In the genomic region with DNA sequence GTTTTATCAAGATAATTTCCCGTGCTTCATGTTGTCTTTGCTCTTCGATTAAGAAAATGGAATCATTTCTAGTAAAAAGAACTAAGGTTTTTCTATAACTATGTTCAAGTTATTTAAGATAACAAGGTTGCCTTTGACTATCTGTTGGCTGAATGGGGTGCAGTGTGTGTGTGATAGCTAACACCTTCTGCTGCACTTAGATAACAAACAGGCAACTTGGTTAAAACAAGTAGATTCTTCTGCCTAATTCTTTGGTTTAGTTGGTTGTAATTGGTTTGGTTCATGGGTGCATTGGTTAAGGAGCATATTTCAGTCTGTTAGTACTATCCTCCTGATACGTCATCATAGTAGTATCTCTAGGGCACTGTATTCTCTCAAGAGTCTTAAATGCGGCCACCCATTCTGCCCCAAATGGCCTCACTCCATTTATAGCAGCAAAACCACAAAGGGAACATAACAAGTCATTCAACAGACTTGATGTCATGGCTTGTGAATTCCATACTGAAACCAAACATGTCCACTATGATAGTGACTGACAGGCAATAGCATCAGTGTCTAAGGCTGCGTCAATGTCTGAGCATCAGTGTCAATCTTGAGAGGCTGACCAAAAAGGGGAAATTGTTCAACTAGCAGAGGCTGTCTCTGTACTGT, we compare ENCODE assay signal across 21 cellular contexts. TPM values are rescaled to one million over a fixed set of nuclear protein-coding genes. Genes with fewer than 3 reads are reported as not detected.
DNase-seq lines count a peak whose midpoint lies in the region; ATAC-seq and TF ChIP-seq lines count a peak whose summit lies in the region.
"Had no signal": no experiment of that assay in that cellular context is flagged by ENCODE, and none has a peak within 500 bp of the region (broad histone marks: within the 10 kb centered on the region; RNA-seq: fewer than 3 reads in every experiment).

No MANE protein-coding gene starts in this region.

- no peaks in the 10 kb centered on the region for H3K4me1 Mint-ChIP-seq in activated naive CD8-positive, alpha-beta T cell treated with anti-CD3 and anti-CD28 coated beads, Interleukin-2, amount 50 U/mL, for 24 hours
- H3K4me1 Mint-ChIP-seq in activated naive CD8-positive, alpha-beta T cell treated with anti-CD3 and anti-CD28 coated beads for 36 hours, result no peaks in the 10 kb centered on the region
- H3K4me1 Mint-ChIP-seq in chondrocyte (ENCODE audit: low read depth), result peaks cover 43% of the 10 kb centered on the region
- H3K4me1 Mint-ChIP-seq: activated CD4-positive, alpha-beta T cell treated with anti-CD3 and anti-CD28 coated beads, Interleukin-2, amount 10 ng/mL, durations not matched to agents 24 days and 14 days; neural crest cell had no signal

- peak overlapping the region; percentile 59 to 71 for H3K27ac ChIP-seq in thoracic aorta
- H3K27ac ChIP-seq: A549, body of pancreas, foreskin keratinocyte had no signal

- no peak for DNase-seq in activated naive CD8-positive, alpha-beta T cell treated with anti-CD3 and anti-CD28 coated beads, Interleukin-2, amount 50 U/mL, for 24 hours
- DNase-seq in activated naive CD8-positive, alpha-beta T cell treated with anti-CD3 and anti-CD28 coated beads for 36 hours, result no peak
- DNase-seq in OCI-M1 (lab: John Stamatoyannopoulos, UW) (peak; percentile 73), chondrocyte (ENCODE audit: low spot score) (no peak), thoracic aorta (ENCODE audit: low spot score) (no peak), NCI-H2029 treated with DMSO at 0.1 percent for 48 hours (lab: John Stamatoyannopoulos, UW) (no peak), NCI-H510A treated with DMSO at 0.1 percent for 48 hours (lab: John Stamatoyannopoulos, UW) (no peak), NCI-H146 (lab: John Stamatoyannopoulos, UW) (no peak)
- DNase-seq: activated CD4-positive, alpha-beta T cell treated with anti-CD3 and anti-CD28 coated beads, Interleukin-2, amount 10 ng/mL, durations not matched to agents 24 days and 14 days; activated naive CD4-positive, alpha-beta T cell; body of pancreas; foreskin keratinocyte; hippocampal formation; islet precursor cell; mammary epithelial cell; NCI-H1105 treated with DMSO at 0.1 percent for 48 hours; SW 1271; trophoblast cell had no signal

- H3K36me3 ChIP-seq in thoracic aorta, result no peaks in the 10 kb centered on the region

- H3K4me3 Mint-ChIP-seq in activated naive CD8-positive, alpha-beta T cell treated with anti-CD3 and anti-CD28 coated beads, Interleukin-2, amount 50 U/mL, for 24 hours, result no peak overlapping the region
- no peak overlapping the region for H3K4me3 Mint-ChIP-seq in activated naive CD8-positive, alpha-beta T cell treated with anti-CD3 and anti-CD28 coated beads for 36 hours
- H3K4me3 Mint-ChIP-seq in chondrocyte (ENCODE audit: unreplicated experiment), result no peak overlapping the region
- H3K4me3 Mint-ChIP-seq: activated CD4-positive, alpha-beta T cell treated with anti-CD3 and anti-CD28 coated beads, Interleukin-2, amount 10 ng/mL, durations not matched to agents 24 days and 14 days; dendritic cell treated with granulocyte-macrophage colony-stimulating factor and Interleukin-4, amounts not matched to agents 40 ng/mL and 50 ng/mL, for 4 days; neural crest cell had no signal

- no peaks in the 10 kb centered on the region for H3K27me3 ChIP-seq in thoracic aorta (replicated peaks; ENCODE audit: insufficient read depth)
- H3K27me3 ChIP-seq: body of pancreas, foreskin keratinocyte had no signal

- peak; percentile 33 for ATAC-seq in activated naive CD8-positive, alpha-beta T cell treated with anti-CD3 and anti-CD28 coated beads, Interleukin-2, amount 50 U/mL, for 24 hours
- no peak for ATAC-seq in thoracic aorta (ENCODE audit: insufficient number of reproducible peaks, low FRiP score, low read depth)
- ATAC-seq: A549, body of pancreas, foreskin keratinocyte had no signal

- no peaks in the 10 kb centered on the region for H3K36me3 Mint-ChIP-seq in activated naive CD8-positive, alpha-beta T cell treated with anti-CD3 and anti-CD28 coated beads, Interleukin-2, amount 50 U/mL, for 24 hours (ENCODE audit: low read depth)
- H3K36me3 Mint-ChIP-seq in activated naive CD8-positive, alpha-beta T cell treated with anti-CD3 and anti-CD28 coated beads for 36 hours, result no peaks in the 10 kb centered on the region
- peaks cover 2% of the 10 kb centered on the region for H3K36me3 Mint-ChIP-seq in chondrocyte (ENCODE audit: low read depth)

- no peaks in the 10 kb centered on the region for H3K9me3 ChIP-seq in thoracic aorta
- H3K9me3 ChIP-seq: A549, body of pancreas had no signal

- no peaks in the 10 kb centered on the region for H3K9me3 Mint-ChIP-seq in activated naive CD8-positive, alpha-beta T cell treated with anti-CD3 and anti-CD28 coated beads, Interleukin-2, amount 50 U/mL, for 24 hours
- H3K9me3 Mint-ChIP-seq in activated naive CD8-positive, alpha-beta T cell treated with anti-CD3 and anti-CD28 coated beads for 36 hours, result no peaks in the 10 kb centered on the region
- no peaks in the 10 kb centered on the region for H3K9me3 Mint-ChIP-seq in chondrocyte (ENCODE audit: low read depth)
- H3K9me3 Mint-ChIP-seq: activated CD4-positive, alpha-beta T cell treated with anti-CD3 and anti-CD28 coated beads, Interleukin-2, amount 10 ng/mL, durations not matched to agents 24 days and 14 days; neural crest cell had no signal

- no peaks in the 10 kb centered on the region for H3K27me3 Mint-ChIP-seq in activated naive CD8-positive, alpha-beta T cell treated with anti-CD3 and anti-CD28 coated beads, Interleukin-2, amount 50 U/mL, for 24 hours
- H3K27me3 Mint-ChIP-seq in activated naive CD8-positive, alpha-beta T cell treated with anti-CD3 and anti-CD28 coated beads for 36 hours, result no peaks in the 10 kb centered on the region
- no peaks in the 10 kb centered on the region for H3K27me3 Mint-ChIP-seq in chondrocyte (ENCODE audit: low read depth)
- H3K27me3 Mint-ChIP-seq: dendritic cell treated with granulocyte-macrophage colony-stimulating factor and Interleukin-4, amounts not matched to agents 40 ng/mL and 50 ng/mL, for 4 days had no signal

- TF ChIP-seq CTCF in chondrocyte (IDR thresholded peaks at IDR 0.05), result no peak
- no peak for TF ChIP-seq CTCF in thoracic aorta (IDR thresholded peaks at IDR 0.05)

- no peak overlapping the region for H3K4me3 ChIP-seq in thoracic aorta
- H3K4me3 ChIP-seq: A549, body of pancreas had no signal

- no peak overlapping the region for H3K27ac Mint-ChIP-seq in activated naive CD8-positive, alpha-beta T cell treated with anti-CD3 and anti-CD28 coated beads, Interleukin-2, amount 50 U/mL, for 24 hours
- no peak overlapping the region for H3K27ac Mint-ChIP-seq in activated naive CD8-positive, alpha-beta T cell treated with anti-CD3 and anti-CD28 coated beads for 36 hours
- peak overlapping the region; percentile 68 for H3K27ac Mint-ChIP-seq in chondrocyte (ENCODE audit: unreplicated experiment)
- H3K27ac Mint-ChIP-seq: activated CD4-positive, alpha-beta T cell treated with anti-CD3 and anti-CD28 coated beads, Interleukin-2, amount 10 ng/mL, durations not matched to agents 24 days and 14 days; dendritic cell treated with granulocyte-macrophage colony-stimulating factor and Interleukin-4, amounts not matched to agents 40 ng/mL and 50 ng/mL, for 4 days had no signal

- peaks cover 26 to 49% of the 10 kb centered on the region in 2 donors for H3K4me1 ChIP-seq in thoracic aorta (ENCODE audit: control insufficient read depth in 1 of 2, low read depth in 2 of 2)
- H3K4me1 ChIP-seq: A549, body of pancreas had no signal

RNA-seq across cellular contexts. Expression of a gene that starts 55.7 kb away (rescaled TPM):
- total RNA-seq in activated naive CD8-positive, alpha-beta T cell treated with anti-CD3 and anti-CD28 coated beads for 36 hours, result under 1 TPM; 0.06 to 0.14 TPM
- 32.4 to 145 TPM (median 141 TPM) in 3 replicates for total RNA-seq in chondrocyte
- 100 to 1,000 TPM; 127 to 137 TPM for total RNA-seq in thoracic aorta

Comparison
In these comparisons a context has a peak if more than half of its experiments do, and no peak if none do; other contexts are left out.
1. RNA of a gene that starts 55.7 kb away (total RNA-seq): 32.4 to 145 TPM in chondrocyte and 127 to 137 TPM in thoracic aorta; 0.06 to 0.14 TPM in activated naive CD8-positive, alpha-beta T cell treated with anti-CD3 and anti-CD28 coated beads for 36 hours; every median in the first group is over 10 times any median in the second.